36 cellular contexts compared by ENCODE assay signal in the genomic region with DNA sequence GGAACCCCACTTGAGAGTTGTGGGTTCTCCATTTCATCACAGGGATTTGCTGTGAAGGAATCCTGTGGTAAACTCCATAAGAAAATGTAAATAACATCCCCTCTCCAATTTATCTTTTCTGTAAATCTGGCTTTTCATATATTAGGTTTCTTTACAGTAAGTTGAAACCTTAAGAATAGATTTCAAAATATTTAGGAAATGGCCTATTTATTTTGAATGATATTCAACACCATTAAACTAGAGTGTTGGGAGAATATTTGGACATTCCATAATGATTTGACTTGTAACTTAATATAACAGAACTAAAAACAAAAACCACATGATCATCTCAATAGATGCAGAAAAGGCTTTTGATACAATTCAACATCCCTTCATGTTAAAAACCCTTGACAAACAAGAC.
"Had no signal": no experiment of that assay in that cellular context is flagged by ENCODE, and none has a peak within 500 bp of the region (broad histone marks: within the 10 kb centered on the region; RNA-seq: fewer than 3 reads in every experiment).

No MANE protein-coding gene starts in this region.

- H3K27me3 Mint-ChIP-seq: activated CD4-positive, alpha-beta T cell treated with anti-CD3 and anti-CD28 coated beads, Interleukin-2, amount 10 ng/mL, durations not matched to agents 24 days and 14 days; activated naive CD8-positive, alpha-beta T cell treated with anti-CD3 and anti-CD28 coated beads for 36 hours; activated T-helper 17 cell treated with anti-CD3 and anti-CD28 coated beads, Interleukin-2, amount 50 U/mL, for 72 hours; brain had no signal

- H3K4me1 Mint-ChIP-seq: activated B cell treated with CpG ODN at 0.5 μM for 24 hours; activated CD4-positive, alpha-beta T cell treated with anti-CD3 and anti-CD28 coated beads, Interleukin-2, amount 10 ng/mL, durations not matched to agents 24 days and 14 days; activated naive CD8-positive, alpha-beta T cell treated with anti-CD3 and anti-CD28 coated beads for 36 hours; activated T-helper 17 cell treated with anti-CD3 and anti-CD28 coated beads, Interleukin-2, amount 50 U/mL, for 72 hours; central memory CD8-positive, alpha-beta T cell had no signal

- H3K27ac ChIP-seq: ascending aorta, cardiac muscle cell, VCaP had no signal

- ATAC-seq: activated CD8-positive, alpha-beta T cell treated with anti-CD3 and anti-CD28 coated beads for 36 hours; activated naive CD4-positive, alpha-beta T cell treated with anti-CD3 and anti-CD28 coated beads, Interleukin-2, amount 50 U/mL, for 72 hours; activated T-cell treated with anti-CD3 and anti-CD28 coated beads, Interleukin-2, amount 50 U/mL, for 4 hours; activated T-cell treated with anti-CD3 and anti-CD28 coated beads, Interleukin-2, amount 50 U/mL, for 72 hours; activated T-helper 17 cell treated with anti-CD3 and anti-CD28 coated beads, Interleukin-2, amount 50 U/mL, for 72 hours had no signal

- H3K36me3 ChIP-seq: ascending aorta, cardiac muscle cell had no signal

- DNase-seq: activated B cell treated with CpG ODN at 0.5 μM for 24 hours; activated CD4-positive, alpha-beta memory T cell treated with anti-CD3 and anti-CD28 coated beads for 36 hours; activated CD4-positive, alpha-beta T cell treated with anti-CD3 and anti-CD28 coated beads for 4 hours; activated CD4-positive, alpha-beta T cell treated with anti-CD3 and anti-CD28 coated beads, Interleukin-2, amount 10 ng/mL, durations not matched to agents 24 days and 14 days; activated CD4-positive, alpha-beta T cell treated with anti-CD3 and anti-CD28 coated beads, Interleukin-2, amount 50 U/mL, for 1 hour; activated CD4-positive, alpha-beta T cell treated with anti-CD3 and anti-CD28 coated beads, Interleukin-2, amount 50 U/mL, for 4 hours; activated CD4-positive, CD25-positive, alpha-beta regulatory T cell treated with anti-CD3 and anti-CD28 coated beads, Interleukin-2, amount 50 U/mL, for 72 hours; activated CD8-positive, alpha-beta memory T cell treated with anti-CD3 and anti-CD28 coated beads, Interleukin-2, amount 50 U/mL, for 4 hours; activated CD8-positive, alpha-beta T cell treated with anti-CD3 and anti-CD28 coated beads for 36 hours; activated effector memory CD4-positive, alpha-beta T cell treated with anti-CD3 and anti-CD28 coated beads, Interleukin-2, amount 50 U/mL, for 16 hours; activated gamma-delta T cell treated with Interleukin-2 at 50 U/mL for 16 hours; activated naive CD4-positive, alpha-beta T cell; activated naive CD4-positive, alpha-beta T cell treated with anti-CD3 and anti-CD28 coated beads for 36 hours; activated naive CD4-positive, alpha-beta T cell treated with anti-CD3 and anti-CD28 coated beads, Interleukin-2, amount 50 U/mL, for 16 hours; activated naive CD8-positive, alpha-beta T cell treated with anti-CD3 and anti-CD28 coated beads for 36 hours; activated T-cell treated with anti-CD3 and anti-CD28 coated beads for 4 hours; activated T-cell treated with anti-CD3 and anti-CD28 coated beads, Interleukin-2, amount 50 U/mL, for 1 hour; activated T-cell treated with anti-CD3 and anti-CD28 coated beads, Interleukin-2, amount 50 U/mL, for 4 hours; activated T-cell treated with anti-CD3 and anti-CD28 coated beads, Interleukin-2, amount 50 U/mL, for 72 hours; amygdala; anterior cingulate cortex; caudate nucleus; cerebellar nuclear complex; T-helper 1 cell; T-helper 2 cell; T-helper 9 cell had no signal

- H3K9me3 ChIP-seq: ascending aorta had no signal

- H3K4me3 ChIP-seq: ascending aorta, cardiac muscle cell had no signal

- H3K27me3 ChIP-seq: ascending aorta, cardiac muscle cell had no signal

- H3K27ac Mint-ChIP-seq: activated B cell treated with CpG ODN at 0.5 μM for 24 hours; activated CD4-positive, alpha-beta memory T cell treated with anti-CD3 and anti-CD28 coated beads for 36 hours; activated CD4-positive, alpha-beta T cell treated with anti-CD3 and anti-CD28 coated beads, Interleukin-2, amount 10 ng/mL, durations not matched to agents 24 days and 14 days; activated CD8-positive, alpha-beta T cell treated with anti-CD3 and anti-CD28 coated beads for 36 hours; activated naive CD4-positive, alpha-beta T cell treated with anti-CD3 and anti-CD28 coated beads for 36 hours; activated naive CD4-positive, alpha-beta T cell treated with anti-CD3 and anti-CD28 coated beads, Interleukin-2, amount 50 U/mL, for 72 hours; activated naive CD8-positive, alpha-beta T cell treated with anti-CD3 and anti-CD28 coated beads for 36 hours; activated T-cell treated with anti-CD3 and anti-CD28 coated beads, Interleukin-2, amount 50 U/mL, for 72 hours; activated T-helper 1 cell treated with anti-CD3 and anti-CD28 coated beads, Interleukin-12 subunit alpha, Interleukin-12 subunit beta, Interleukin-2, Interleukin-4 antibody, amounts not matched to agents 30 ng/mL and 10 ng/mL and 1 ng/mL, durations not matched to agents 14 hours and 24 hours and 36 hours; activated T-helper 17 cell treated with anti-CD3 and anti-CD28 coated beads, Interleukin-2, amount 50 U/mL, for 72 hours; T-helper 1 cell treated with Interleukin-12 subunit alpha and Interleukin-12 subunit beta and Interleukin-4 antibody, amounts not matched to agents 30 μg/mL and 1 μg/mL, for 36 hours; T-helper 2 cell treated with Interferon-gamma antibody and Interleukin-4, amounts not matched to agents 5 μg/mL and 100 μg/mL, for 36 hours had no signal

- H3K9me3 Mint-ChIP-seq: activated CD4-positive, alpha-beta memory T cell treated with anti-CD3 and anti-CD28 coated beads for 36 hours; activated CD4-positive, alpha-beta T cell treated with anti-CD3 and anti-CD28 coated beads, Interleukin-2, amount 10 ng/mL, durations not matched to agents 24 days and 14 days; activated CD8-positive, alpha-beta T cell treated with anti-CD3 and anti-CD28 coated beads for 36 hours; activated naive CD4-positive, alpha-beta T cell treated with anti-CD3 and anti-CD28 coated beads for 36 hours; activated naive CD8-positive, alpha-beta T cell treated with anti-CD3 and anti-CD28 coated beads for 36 hours; activated T-cell treated with anti-CD3 and anti-CD28 coated beads, Interleukin-2, amount 50 U/mL, for 4 hours; activated T-helper 1 cell treated with anti-CD3 and anti-CD28 coated beads, Interleukin-12 subunit alpha, Interleukin-12 subunit beta, Interleukin-2, Interleukin-4 antibody, amounts not matched to agents 30 ng/mL and 10 ng/mL and 1 ng/mL, durations not matched to agents 14 hours and 24 hours and 36 hours; activated T-helper 17 cell treated with anti-CD3 and anti-CD28 coated beads, Interleukin-2, amount 50 U/mL, for 72 hours; central memory CD8-positive, alpha-beta T cell; T-helper 1 cell treated with Interleukin-12 subunit alpha and Interleukin-12 subunit beta and Interleukin-4 antibody, amounts not matched to agents 30 μg/mL and 1 μg/mL, for 36 hours; T-helper 2 cell treated with Interferon-gamma antibody and Interleukin-4, amounts not matched to agents 5 μg/mL and 100 μg/mL, for 36 hours had no signal

- H3K36me3 Mint-ChIP-seq: activated CD4-positive, alpha-beta memory T cell treated with anti-CD3 and anti-CD28 coated beads for 36 hours had no signal

- H3K4me3 Mint-ChIP-seq: activated B cell treated with CpG ODN at 0.5 μM for 24 hours; activated CD4-positive, alpha-beta memory T cell treated with anti-CD3 and anti-CD28 coated beads for 36 hours; activated CD4-positive, alpha-beta T cell treated with anti-CD3 and anti-CD28 coated beads, Interleukin-2, amount 10 ng/mL, durations not matched to agents 24 days and 14 days; activated CD8-positive, alpha-beta T cell treated with anti-CD3 and anti-CD28 coated beads for 36 hours; activated naive CD4-positive, alpha-beta T cell treated with anti-CD3 and anti-CD28 coated beads for 36 hours; activated naive CD8-positive, alpha-beta T cell treated with anti-CD3 and anti-CD28 coated beads for 36 hours; activated T-cell treated with anti-CD3 and anti-CD28 coated beads, Interleukin-2, amount 50 U/mL, for 4 hours; activated T-cell treated with anti-CD3 and anti-CD28 coated beads, Interleukin-2, amount 50 U/mL, for 72 hours; activated T-helper 1 cell treated with anti-CD3 and anti-CD28 coated beads, Interleukin-12 subunit alpha, Interleukin-12 subunit beta, Interleukin-2, Interleukin-4 antibody, amounts not matched to agents 30 ng/mL and 10 ng/mL and 1 ng/mL, durations not matched to agents 14 hours and 24 hours and 36 hours; activated T-helper 17 cell treated with anti-CD3 and anti-CD28 coated beads, Interleukin-2, amount 50 U/mL, for 72 hours; brain; central memory CD8-positive, alpha-beta T cell; T-helper 1 cell treated with Interleukin-12 subunit alpha and Interleukin-12 subunit beta and Interleukin-4 antibody, amounts not matched to agents 30 μg/mL and 1 μg/mL, for 36 hours; T-helper 2 cell treated with Interferon-gamma antibody and Interleukin-4, amounts not matched to agents 5 μg/mL and 100 μg/mL, for 36 hours had no signal
